ENCODE assay signal across 1 cellular context in the genomic region with DNA sequence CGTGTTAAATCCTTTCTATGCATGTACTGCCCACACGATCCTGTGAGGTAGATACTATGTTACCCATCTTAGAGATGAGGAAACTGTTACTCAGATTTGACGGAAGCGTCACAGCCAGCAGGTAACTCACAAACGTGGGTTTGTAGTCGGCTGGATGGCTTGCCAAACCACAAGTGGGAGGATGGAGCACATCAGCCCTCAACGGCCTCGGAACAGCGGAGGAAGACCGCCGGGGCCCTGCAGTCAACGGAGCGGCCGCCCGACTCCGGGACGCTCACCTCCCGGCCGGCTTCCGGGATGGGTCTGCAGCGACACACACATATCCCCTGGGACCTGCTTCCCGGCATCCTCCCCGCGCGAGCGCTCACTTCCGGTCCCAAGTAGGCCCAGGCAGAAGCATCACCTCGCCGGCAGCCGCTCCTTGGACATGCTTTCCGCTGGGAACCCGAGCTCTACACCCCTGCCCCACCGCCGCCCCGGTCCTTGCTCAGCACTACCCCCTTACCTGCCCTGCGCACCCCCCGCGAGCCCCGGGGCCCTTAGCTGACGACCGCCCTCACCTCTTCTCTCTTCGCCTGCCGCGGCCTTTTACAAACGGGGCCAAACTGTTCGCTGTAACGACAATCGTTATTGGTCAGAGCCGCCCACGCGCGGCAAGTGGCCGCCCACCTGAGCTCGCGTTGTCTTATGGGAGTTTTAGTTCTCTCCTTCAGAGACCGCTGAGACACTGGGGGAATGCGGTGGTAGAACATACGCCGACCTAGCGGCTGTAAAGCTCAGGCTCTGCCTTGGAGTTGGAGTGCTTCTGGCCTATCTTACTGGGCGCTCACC.
TF ChIP-seq lines count a peak whose summit lies in the region.

A gene (minus strand): TSS at position 607 of the 831 bp plus-strand sequence. CDS start 9,034 bp downstream, outside the sequence.

TF ChIP-seq in HepG2, 621 proteins besides CTCF, POLR2A, EP300 and RAD21 (continued from another document and continues in another):
- TF ChIP-seq, protein P1, sequence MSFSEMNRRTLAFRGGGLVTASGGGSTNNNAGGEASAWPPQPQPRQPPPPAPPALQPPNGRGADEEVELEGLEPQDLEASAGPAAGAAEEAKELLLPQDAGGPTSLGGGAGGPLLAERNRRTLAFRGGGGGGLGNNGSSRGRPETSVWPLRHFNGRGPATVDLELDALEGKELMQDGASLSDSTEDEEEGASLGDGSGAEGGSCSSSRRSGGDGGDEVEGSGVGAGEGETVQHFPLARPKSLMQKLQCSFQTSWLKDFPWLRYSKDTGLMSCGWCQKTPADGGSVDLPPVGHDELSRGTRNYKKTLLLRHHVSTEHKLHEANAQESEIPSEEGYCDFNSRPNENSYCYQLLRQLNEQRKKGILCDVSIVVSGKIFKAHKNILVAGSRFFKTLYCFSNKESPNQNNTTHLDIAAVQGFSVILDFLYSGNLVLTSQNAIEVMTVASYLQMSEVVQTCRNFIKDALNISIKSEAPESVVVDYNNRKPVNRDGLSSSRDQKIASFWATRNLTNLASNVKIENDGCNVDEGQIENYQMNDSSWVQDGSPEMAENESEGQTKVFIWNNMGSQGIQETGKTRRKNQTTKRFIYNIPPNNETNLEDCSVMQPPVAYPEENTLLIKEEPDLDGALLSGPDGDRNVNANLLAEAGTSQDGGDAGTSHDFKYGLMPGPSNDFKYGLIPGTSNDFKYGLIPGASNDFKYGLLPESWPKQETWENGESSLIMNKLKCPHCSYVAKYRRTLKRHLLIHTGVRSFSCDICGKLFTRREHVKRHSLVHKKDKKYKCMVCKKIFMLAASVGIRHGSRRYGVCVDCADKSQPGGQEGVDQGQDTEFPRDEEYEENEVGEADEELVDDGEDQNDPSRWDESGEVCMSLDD (CRISPR knock-in tag; IDR thresholded peaks at IDR 0.05; ENCODE audit: borderline replicate concordance), result no peak
- TF ChIP-seq NCOA5 (CRISPR knock-in tag; IDR thresholded peaks at IDR 0.05) (no peak), HOXD1 (CRISPR knock-in tag; IDR thresholded peaks at IDR 0.05) (peak; percentile 38; the same call in 1 of the 2 replicates), SNAPC2 (CRISPR knock-in tag; IDR thresholded peaks at IDR 0.05) (peak; percentile 40; the same call in 1 of the 2 replicates), ZMYM2 (CRISPR knock-in tag; IDR thresholded peaks at IDR 0.05) (no peak; the same call in 1 of the 2 replicates), JUN (CRISPR knock-in tag; IDR thresholded peaks at IDR 0.05) (peak; percentile 16; the same call in 1 of the 2 replicates), HOXA9 (CRISPR knock-in tag; IDR thresholded peaks at IDR 0.05; ENCODE audit: borderline replicate concordance) (no peak), ZNF83 (CRISPR knock-in tag; IDR thresholded peaks at IDR 0.05; ENCODE audit: borderline replicate concordance) (peak; percentile 88; the same call in 1 of the 2 replicates), IKZF1 (IDR thresholded peaks at IDR 0.05) (no peak), HES4 (CRISPR knock-in tag; IDR thresholded peaks at IDR 0.05; ENCODE audit: borderline replicate concordance) (peak; percentile 95), ZNF329 (CRISPR knock-in tag; IDR thresholded peaks at IDR 0.05; ENCODE audit: low read depth) (no peak), ZNF768 (CRISPR knock-in tag; IDR thresholded peaks at IDR 0.05) (peak; percentile 83), HNF4A (CRISPR knock-in tag; IDR thresholded peaks at IDR 0.05) (0 out of 2 replicates have a peak, but pooled peaks have one; percentile 5), SALL1 (CRISPR knock-in tag; IDR thresholded peaks at IDR 0.05) (peak; percentile 91), PAF1 (CRISPR knock-in tag; IDR thresholded peaks at IDR 0.05) (no peak), ZNF101 (CRISPR knock-in tag; IDR thresholded peaks at IDR 0.05; ENCODE audit: borderline replicate concordance, low read depth) (peak; percentile 58; the same call in 1 of the 2 replicates), EED (CRISPR knock-in tag; IDR thresholded peaks at IDR 0.05) (peak; percentile 44; the same call in 1 of the 2 replicates), AGO2 (optimal IDR thresholded peaks at IDR 0.05; ENCODE audit: low read depth, low read length) (peak; percentile 86), ZNF614 (CRISPR knock-in tag; IDR thresholded peaks at IDR 0.05; ENCODE audit: borderline replicate concordance) (peak; percentile 63; the same call in 1 of the 2 replicates), JDP2 (CRISPR knock-in tag; IDR thresholded peaks at IDR 0.05; ENCODE audit: borderline replicate concordance) (no peak), ZNF34 (CRISPR knock-in tag; IDR thresholded peaks at IDR 0.05; ENCODE audit: borderline replicate concordance) (peak; percentile 98; the same call in 1 of the 2 replicates), ZNF143 (CRISPR knock-in tag; IDR thresholded peaks at IDR 0.05) (peak; percentile 93), ONECUT2 (CRISPR knock-in tag; IDR thresholded peaks at IDR 0.05) (no peak), ZNF816 (CRISPR knock-in tag; IDR thresholded peaks at IDR 0.05; ENCODE audit: borderline replicate concordance) (0 out of 2 replicates have a peak, but pooled peaks have one; percentile 75), ZNF430 (CRISPR knock-in tag; IDR thresholded peaks at IDR 0.05) (peak; percentile 87; the same call in 1 of the 2 replicates), ZNF30 (CRISPR knock-in tag; IDR thresholded peaks at IDR 0.05) (no peak), KLF9 (CRISPR knock-in tag; IDR thresholded peaks at IDR 0.05; ENCODE audit: low read depth) (no peak; the same call in 1 of the 2 replicates), ZNF468 (CRISPR knock-in tag; IDR thresholded peaks at IDR 0.05) (peak; percentile 37; the same call in 1 of the 2 replicates), HIVEP1 (CRISPR knock-in tag; IDR thresholded peaks at IDR 0.05) (peak; percentile 79; the same call in 1 of the 2 replicates), ZBTB7B (CRISPR knock-in tag; IDR thresholded peaks at IDR 0.05) (peak; percentile 67), ZNF781 (CRISPR knock-in tag; IDR thresholded peaks at IDR 0.05; ENCODE audit: borderline replicate concordance, not compliant biosample characterization) (peak; percentile 80), SMARCE1 (IDR thresholded peaks at IDR 0.05; ENCODE audit: borderline replicate concordance) (no peak), ZNF607 (CRISPR knock-in tag; IDR thresholded peaks at IDR 0.05; ENCODE audit: borderline replicate concordance) (no peak; the same call in 1 of the 2 replicates), SKI (IDR thresholded peaks at IDR 0.05; ENCODE audit: partially characterized antibody) (peak; percentile 26), ZNF546 (CRISPR knock-in tag; conservative IDR thresholded peaks at IDR 0.05) (no peak; the same call in 1 of the 2 replicates), ZNF121 (CRISPR knock-in tag; IDR thresholded peaks at IDR 0.05) (peak; percentile 16; the same call in 1 of the 2 replicates), SMAD1 (CRISPR knock-in tag; IDR thresholded peaks at IDR 0.05; ENCODE audit: borderline replicate concordance, low read depth) (peak; percentile 52; the same call in 1 of the 2 replicates), TOPORS (CRISPR knock-in tag; IDR thresholded peaks at IDR 0.05) (0 out of 2 replicates have a peak, but pooled peaks have one; percentile 27), SMARCC2 (IDR thresholded peaks at IDR 0.05) (no peak), RBAK (CRISPR knock-in tag; IDR thresholded peaks at IDR 0.05) (no peak; the same call in 1 of the 2 replicates), RFX5 (IDR thresholded peaks at IDR 0.05; ENCODE audit: low read depth, low read length) (no peak), MXI1 (IDR thresholded peaks at IDR 0.05; ENCODE audit: borderline replicate concordance, low read depth, low read length) (peak; percentile 36; the same call in 1 of the 3 replicates), ATF7-NPFF (CRISPR knock-in tag; IDR thresholded peaks at IDR 0.05; ENCODE audit: low read depth) (peak; percentile 69), PCBP2 (optimal IDR thresholded peaks at IDR 0.05; ENCODE audit: low read depth, low read length, poor library complexity, severe bottlenecking) (no peak), ZNF12 (CRISPR knock-in tag; IDR thresholded peaks at IDR 0.05) (peak; percentile 32), ZNF235 (CRISPR knock-in tag; IDR thresholded peaks at IDR 0.05; ENCODE audit: borderline replicate concordance) (peak; percentile 85), ZNF230 (CRISPR knock-in tag; IDR thresholded peaks at IDR 0.05) (peak; percentile 89)
- TF ChIP-seq, protein P2, sequence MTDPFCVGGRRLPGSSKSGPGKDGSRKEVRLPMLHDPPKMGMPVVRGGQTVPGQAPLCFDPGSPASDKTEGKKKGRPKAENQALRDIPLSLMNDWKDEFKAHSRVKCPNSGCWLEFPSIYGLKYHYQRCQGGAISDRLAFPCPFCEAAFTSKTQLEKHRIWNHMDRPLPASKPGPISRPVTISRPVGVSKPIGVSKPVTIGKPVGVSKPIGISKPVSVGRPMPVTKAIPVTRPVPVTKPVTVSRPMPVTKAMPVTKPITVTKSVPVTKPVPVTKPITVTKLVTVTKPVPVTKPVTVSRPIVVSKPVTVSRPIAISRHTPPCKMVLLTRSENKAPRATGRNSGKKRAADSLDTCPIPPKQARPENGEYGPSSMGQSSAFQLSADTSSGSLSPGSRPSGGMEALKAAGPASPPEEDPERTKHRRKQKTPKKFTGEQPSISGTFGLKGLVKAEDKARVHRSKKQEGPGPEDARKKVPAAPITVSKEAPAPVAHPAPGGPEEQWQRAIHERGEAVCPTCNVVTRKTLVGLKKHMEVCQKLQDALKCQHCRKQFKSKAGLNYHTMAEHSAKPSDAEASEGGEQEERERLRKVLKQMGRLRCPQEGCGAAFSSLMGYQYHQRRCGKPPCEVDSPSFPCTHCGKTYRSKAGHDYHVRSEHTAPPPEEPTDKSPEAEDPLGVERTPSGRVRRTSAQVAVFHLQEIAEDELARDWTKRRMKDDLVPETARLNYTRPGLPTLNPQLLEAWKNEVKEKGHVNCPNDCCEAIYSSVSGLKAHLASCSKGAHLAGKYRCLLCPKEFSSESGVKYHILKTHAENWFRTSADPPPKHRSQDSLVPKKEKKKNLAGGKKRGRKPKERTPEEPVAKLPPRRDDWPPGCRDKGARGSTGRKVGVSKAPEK (CRISPR knock-in tag; IDR thresholded peaks at IDR 0.05; ENCODE audit: borderline replicate concordance), result peak; percentile 86; the same call in 1 of the 2 replicates
- TF ChIP-seq, protein P3, sequence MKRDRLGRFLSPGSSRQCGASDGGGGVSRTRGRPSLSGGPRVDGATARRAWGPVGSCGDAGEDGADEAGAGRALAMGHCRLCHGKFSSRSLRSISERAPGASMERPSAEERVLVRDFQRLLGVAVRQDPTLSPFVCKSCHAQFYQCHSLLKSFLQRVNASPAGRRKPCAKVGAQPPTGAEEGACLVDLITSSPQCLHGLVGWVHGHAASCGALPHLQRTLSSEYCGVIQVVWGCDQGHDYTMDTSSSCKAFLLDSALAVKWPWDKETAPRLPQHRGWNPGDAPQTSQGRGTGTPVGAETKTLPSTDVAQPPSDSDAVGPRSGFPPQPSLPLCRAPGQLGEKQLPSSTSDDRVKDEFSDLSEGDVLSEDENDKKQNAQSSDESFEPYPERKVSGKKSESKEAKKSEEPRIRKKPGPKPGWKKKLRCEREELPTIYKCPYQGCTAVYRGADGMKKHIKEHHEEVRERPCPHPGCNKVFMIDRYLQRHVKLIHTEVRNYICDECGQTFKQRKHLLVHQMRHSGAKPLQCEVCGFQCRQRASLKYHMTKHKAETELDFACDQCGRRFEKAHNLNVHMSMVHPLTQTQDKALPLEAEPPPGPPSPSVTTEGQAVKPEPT (CRISPR knock-in tag; IDR thresholded peaks at IDR 0.05; ENCODE audit: low read depth), result 0 out of 2 replicates have a peak, but pooled peaks have one; percentile 79
- TF ChIP-seq, protein P4, sequence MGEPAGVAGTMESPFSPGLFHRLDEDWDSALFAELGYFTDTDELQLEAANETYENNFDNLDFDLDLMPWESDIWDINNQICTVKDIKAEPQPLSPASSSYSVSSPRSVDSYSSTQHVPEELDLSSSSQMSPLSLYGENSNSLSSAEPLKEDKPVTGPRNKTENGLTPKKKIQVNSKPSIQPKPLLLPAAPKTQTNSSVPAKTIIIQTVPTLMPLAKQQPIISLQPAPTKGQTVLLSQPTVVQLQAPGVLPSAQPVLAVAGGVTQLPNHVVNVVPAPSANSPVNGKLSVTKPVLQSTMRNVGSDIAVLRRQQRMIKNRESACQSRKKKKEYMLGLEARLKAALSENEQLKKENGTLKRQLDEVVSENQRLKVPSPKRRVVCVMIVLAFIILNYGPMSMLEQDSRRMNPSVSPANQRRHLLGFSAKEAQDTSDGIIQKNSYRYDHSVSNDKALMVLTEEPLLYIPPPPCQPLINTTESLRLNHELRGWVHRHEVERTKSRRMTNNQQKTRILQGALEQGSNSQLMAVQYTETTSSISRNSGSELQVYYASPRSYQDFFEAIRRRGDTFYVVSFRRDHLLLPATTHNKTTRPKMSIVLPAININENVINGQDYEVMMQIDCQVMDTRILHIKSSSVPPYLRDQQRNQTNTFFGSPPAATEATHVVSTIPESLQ (CRISPR knock-in tag; conservative IDR thresholded peaks at IDR 0.05), result peak; percentile 88
- TF ChIP-seq, protein P5, sequence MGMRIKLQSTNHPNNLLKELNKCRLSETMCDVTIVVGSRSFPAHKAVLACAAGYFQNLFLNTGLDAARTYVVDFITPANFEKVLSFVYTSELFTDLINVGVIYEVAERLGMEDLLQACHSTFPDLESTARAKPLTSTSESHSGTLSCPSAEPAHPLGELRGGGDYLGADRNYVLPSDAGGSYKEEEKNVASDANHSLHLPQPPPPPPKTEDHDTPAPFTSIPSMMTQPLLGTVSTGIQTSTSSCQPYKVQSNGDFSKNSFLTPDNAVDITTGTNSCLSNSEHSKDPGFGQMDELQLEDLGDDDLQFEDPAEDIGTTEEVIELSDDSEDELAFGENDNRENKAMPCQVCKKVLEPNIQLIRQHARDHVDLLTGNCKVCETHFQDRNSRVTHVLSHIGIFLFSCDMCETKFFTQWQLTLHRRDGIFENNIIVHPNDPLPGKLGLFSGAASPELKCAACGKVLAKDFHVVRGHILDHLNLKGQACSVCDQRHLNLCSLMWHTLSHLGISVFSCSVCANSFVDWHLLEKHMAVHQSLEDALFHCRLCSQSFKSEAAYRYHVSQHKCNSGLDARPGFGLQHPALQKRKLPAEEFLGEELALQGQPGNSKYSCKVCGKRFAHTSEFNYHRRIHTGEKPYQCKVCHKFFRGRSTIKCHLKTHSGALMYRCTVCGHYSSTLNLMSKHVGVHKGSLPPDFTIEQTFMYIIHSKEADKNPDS (CRISPR knock-in tag; IDR thresholded peaks at IDR 0.05), result peak; percentile 27
- TF ChIP-seq, protein P6, sequence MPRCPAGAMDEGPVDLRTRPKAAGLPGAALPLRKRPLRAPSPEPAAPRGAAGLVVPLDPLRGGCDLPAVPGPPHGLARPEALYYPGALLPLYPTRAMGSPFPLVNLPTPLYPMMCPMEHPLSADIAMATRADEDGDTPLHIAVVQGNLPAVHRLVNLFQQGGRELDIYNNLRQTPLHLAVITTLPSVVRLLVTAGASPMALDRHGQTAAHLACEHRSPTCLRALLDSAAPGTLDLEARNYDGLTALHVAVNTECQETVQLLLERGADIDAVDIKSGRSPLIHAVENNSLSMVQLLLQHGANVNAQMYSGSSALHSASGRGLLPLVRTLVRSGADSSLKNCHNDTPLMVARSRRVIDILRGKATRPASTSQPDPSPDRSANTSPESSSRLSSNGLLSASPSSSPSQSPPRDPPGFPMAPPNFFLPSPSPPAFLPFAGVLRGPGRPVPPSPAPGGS (CRISPR knock-in tag; IDR thresholded peaks at IDR 0.05), result peak; percentile 84
